In the genomic region with DNA sequence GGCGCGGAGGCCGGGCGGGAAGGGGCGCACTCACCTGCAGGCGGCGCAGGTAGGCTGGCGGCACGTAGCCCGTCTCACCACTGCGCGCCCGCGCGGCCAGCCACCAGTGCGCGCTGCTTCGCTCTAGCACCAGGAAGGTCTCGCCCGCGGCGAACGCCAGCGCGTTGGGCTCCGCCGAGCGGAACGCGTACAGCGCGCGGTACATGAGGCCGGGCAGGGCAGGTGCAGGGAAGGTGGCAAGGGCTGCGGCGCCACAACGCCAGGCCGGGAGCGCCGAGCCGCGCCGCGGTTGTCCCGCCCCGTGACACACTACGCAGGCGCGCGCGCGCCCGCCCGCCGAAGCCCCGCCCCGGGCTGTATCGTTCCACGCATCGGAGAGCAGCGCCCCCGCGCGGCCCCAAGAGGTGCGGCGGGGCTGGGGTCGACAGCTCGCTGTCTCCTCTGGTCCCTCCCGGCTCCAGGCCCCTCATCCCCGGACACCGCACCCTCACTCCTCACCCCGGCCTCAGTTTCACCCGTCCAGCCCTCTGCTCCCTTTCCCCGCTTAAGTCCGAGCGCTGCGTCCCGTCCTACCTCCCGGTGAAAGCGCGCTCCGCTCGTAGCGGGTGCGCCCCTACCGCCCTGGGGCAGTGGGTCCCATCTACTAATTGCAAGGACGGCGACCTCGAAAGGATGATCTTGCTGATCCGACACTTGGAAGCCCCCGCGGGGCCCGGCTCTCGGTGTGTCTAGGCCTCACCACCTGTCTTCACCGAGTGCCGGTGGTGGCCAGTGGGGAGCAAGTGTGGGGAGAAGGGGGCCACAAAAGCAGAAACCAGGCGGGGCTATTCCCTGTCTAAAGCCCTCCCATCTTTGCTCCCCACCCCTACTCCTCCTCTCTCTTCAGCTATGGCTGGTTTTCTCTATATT, we compare ENCODE assay signal across 1 cellular context.
TF ChIP-seq lines count a peak whose summit lies in the region.

Gene NCKIPSD (minus strand): TSS at position 313 of the 909 bp plus-strand sequence. CDS start 108 bp downstream, at position 205.

TF ChIP-seq in HepG2, 621 proteins besides CTCF, POLR2A, EP300 and RAD21 (continued from another document and continues in another):
- TF ChIP-seq, protein P1, sequence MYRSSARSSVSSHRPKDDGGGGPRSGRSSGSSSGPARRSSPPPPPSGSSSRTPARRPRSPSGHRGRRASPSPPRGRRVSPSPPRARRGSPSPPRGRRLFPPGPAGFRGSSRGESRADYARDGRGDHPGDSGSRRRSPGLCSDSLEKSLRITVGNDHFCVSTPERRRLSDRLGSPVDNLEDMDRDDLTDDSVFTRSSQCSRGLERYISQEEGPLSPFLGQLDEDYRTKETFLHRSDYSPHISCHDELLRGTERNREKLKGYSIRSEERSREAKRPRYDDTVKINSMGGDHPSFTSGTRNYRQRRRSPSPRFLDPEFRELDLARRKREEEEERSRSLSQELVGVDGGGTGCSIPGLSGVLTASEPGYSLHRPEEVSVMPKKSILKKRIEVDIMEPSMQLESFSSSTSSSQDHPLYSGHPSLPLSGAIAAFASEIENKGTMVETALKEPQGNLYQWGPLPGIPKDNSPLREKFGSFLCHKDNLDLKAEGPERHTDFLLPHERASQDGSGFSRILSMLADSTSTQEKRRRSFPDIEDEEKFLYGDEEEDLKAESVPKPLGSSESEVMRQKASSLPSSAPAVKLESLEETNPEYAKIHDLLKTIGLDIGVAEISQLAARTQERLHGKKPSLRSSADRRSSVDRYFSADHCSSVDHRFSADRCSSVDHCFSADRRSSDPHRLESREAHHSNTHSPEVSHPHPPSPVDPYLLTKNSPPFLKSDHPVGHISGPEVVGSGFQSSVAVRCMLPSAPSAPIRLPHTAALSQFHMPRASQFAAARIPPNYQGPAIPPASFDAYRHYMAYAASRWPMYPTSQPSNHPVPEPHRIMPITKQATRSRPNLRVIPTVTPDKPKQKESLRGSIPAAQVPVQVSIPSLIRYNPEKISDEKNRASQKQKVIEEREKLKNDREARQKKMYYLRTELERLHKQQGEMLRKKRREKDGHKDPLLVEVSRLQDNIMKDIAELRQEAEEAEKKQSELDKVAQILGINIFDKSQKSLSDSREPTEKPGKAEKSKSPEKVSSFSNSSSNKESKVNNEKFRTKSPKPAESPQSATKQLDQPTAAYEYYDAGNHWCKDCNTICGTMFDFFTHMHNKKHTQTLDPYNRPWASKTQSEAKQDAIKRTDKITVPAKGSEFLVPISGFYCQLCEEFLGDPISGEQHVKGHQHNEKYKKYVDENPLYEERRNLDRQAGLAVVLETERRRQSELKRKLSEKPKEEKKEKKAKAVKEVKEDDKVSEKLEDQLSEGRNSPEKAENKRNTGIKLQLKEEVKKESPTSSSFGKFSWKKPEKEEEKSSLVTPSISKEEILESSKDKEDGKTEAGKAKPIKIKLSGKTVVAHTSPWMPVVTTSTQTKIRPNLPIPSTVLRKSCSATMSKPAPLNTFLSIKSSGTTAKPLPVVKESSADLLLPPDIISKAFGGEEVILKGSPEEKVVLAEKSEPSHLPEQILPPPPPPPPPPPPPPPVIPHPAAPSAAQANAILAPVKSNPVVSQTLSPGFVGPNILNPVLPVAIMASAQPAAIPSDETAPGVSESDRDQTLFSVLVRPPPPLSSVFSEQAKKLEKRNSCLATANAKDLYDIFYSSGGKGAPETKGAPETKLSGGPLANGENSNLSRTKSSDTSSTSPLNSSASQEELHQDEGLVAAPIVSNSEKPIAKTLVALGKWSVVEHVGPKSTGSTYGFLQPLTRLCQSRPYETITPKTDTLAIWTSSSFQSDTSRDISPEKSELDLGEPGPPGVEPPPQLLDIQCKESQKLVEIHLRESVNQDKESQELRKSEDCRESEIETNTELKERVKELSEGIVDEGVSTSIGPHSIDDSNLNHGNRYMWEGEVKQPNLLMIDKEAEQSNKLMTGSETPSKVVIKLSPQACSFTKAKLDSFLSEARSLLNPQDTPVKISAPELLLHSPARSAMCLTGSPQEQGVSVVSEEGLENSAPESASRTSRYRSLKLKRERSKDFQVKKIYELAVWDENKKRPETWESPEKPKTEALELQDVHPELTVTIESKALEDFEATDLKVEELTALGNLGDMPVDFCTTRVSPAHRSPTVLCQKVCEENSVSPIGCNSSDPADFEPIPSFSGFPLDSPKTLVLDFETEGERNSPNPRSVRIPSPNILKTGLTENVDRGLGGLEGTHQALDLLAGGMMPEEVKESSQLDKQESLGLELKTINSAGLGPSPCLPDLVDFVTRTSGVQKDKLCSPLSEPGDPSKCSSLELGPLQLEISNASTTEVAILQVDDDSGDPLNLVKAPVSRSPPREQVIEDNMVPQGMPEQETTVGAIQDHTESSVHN (CRISPR knock-in tag; IDR thresholded peaks at IDR 0.05) = peak; percentile 91
- TF ChIP-seq, protein P2, sequence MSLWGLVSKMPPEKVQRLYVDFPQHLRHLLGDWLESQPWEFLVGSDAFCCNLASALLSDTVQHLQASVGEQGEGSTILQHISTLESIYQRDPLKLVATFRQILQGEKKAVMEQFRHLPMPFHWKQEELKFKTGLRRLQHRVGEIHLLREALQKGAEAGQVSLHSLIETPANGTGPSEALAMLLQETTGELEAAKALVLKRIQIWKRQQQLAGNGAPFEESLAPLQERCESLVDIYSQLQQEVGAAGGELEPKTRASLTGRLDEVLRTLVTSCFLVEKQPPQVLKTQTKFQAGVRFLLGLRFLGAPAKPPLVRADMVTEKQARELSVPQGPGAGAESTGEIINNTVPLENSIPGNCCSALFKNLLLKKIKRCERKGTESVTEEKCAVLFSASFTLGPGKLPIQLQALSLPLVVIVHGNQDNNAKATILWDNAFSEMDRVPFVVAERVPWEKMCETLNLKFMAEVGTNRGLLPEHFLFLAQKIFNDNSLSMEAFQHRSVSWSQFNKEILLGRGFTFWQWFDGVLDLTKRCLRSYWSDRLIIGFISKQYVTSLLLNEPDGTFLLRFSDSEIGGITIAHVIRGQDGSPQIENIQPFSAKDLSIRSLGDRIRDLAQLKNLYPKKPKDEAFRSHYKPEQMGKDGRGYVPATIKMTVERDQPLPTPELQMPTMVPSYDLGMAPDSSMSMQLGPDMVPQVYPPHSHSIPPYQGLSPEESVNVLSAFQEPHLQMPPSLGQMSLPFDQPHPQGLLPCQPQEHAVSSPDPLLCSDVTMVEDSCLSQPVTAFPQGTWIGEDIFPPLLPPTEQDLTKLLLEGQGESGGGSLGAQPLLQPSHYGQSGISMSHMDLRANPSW (CRISPR knock-in tag; IDR thresholded peaks at IDR 0.05; ENCODE audit: borderline replicate concordance) = no peak
- TF ChIP-seq KDM4B (CRISPR knock-in tag; IDR thresholded peaks at IDR 0.05) = no peak
- no peak; the same call in 1 of the 2 replicates for TF ChIP-seq ZNF124 (CRISPR knock-in tag; IDR thresholded peaks at IDR 0.05)
- TF ChIP-seq ZNF143 (CRISPR knock-in tag; IDR thresholded peaks at IDR 0.05) = no peak; the same call in 1 of the 2 replicates
- TF ChIP-seq ZNF879 (CRISPR knock-in tag; IDR thresholded peaks at IDR 0.05) = peak; percentile 76; the same call in 1 of the 2 replicates
- peak; percentile 98 for TF ChIP-seq SAFB2 (CRISPR knock-in tag; IDR thresholded peaks at IDR 0.05; ENCODE audit: borderline replicate concordance, low read depth)
- TF ChIP-seq HOXD1 (CRISPR knock-in tag; IDR thresholded peaks at IDR 0.05) = no peak
- TF ChIP-seq, protein P3, sequence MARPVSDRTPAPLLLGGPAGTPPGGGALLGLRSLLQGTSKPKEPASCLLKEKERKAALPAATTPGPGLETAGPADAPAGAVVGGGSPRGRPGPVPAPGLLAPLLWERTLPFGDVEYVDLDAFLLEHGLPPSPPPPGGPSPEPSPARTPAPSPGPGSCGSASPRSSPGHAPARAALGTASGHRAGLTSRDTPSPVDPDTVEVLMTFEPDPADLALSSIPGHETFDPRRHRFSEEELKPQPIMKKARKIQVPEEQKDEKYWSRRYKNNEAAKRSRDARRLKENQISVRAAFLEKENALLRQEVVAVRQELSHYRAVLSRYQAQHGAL (CRISPR knock-in tag; IDR thresholded peaks at IDR 0.05; ENCODE audit: not compliant biosample characterization) = peak; percentile 75
- no peak; the same call in 1 of the 2 replicates for TF ChIP-seq SIX1 (CRISPR knock-in tag; IDR thresholded peaks at IDR 0.05; ENCODE audit: borderline replicate concordance)
- 0 out of 2 replicates have a peak, but pooled peaks have one; percentile 39 for TF ChIP-seq ARID2 (CRISPR knock-in tag; IDR thresholded peaks at IDR 0.05; ENCODE audit: borderline replicate concordance)
- peak; percentile 79 for TF ChIP-seq ARNTL (CRISPR knock-in tag; IDR thresholded peaks at IDR 0.05)
- peak; percentile 96 for TF ChIP-seq IKZF4 (CRISPR knock-in tag; IDR thresholded peaks at IDR 0.05; ENCODE audit: borderline replicate concordance, low read depth, not compliant biosample characterization)
- peak; percentile 81; the same call in 1 of the 2 replicates for TF ChIP-seq HDAC1 (CRISPR knock-in tag; IDR thresholded peaks at IDR 0.05)
- peak; percentile 94 for TF ChIP-seq THAP8 (CRISPR knock-in tag; IDR thresholded peaks at IDR 0.05; ENCODE audit: borderline replicate concordance)
- no peak for TF ChIP-seq ONECUT2 (CRISPR knock-in tag; IDR thresholded peaks at IDR 0.05)
- no peak for TF ChIP-seq FOXJ3 (CRISPR knock-in tag; IDR thresholded peaks at IDR 0.05; ENCODE audit: borderline replicate concordance)
- peak; percentile 96 for TF ChIP-seq SPEN (CRISPR knock-in tag; IDR thresholded peaks at IDR 0.05; ENCODE audit: low read depth)
- no peak for TF ChIP-seq FOXP4 (CRISPR knock-in tag; IDR thresholded peaks at IDR 0.05)
- TF ChIP-seq ZNF839 (CRISPR knock-in tag; IDR thresholded peaks at IDR 0.05; ENCODE audit: borderline replicate concordance) = no peak
- peak; percentile 73 for TF ChIP-seq HNF1B (CRISPR knock-in tag; IDR thresholded peaks at IDR 0.05)
- TF ChIP-seq SCMH1 (CRISPR knock-in tag; IDR thresholded peaks at IDR 0.05; ENCODE audit: borderline replicate concordance) = no peak
- TF ChIP-seq ZBTB25 (CRISPR knock-in tag; IDR thresholded peaks at IDR 0.05) = no peak
- TF ChIP-seq SRF (IDR thresholded peaks at IDR 0.05; ENCODE audit: low read depth, low read length) = no peak
- no peak for TF ChIP-seq CEBPZ (IDR thresholded peaks at IDR 0.05; ENCODE audit: low read length)
- TF ChIP-seq CREM (IDR thresholded peaks at IDR 0.05) = no peak
- TF ChIP-seq CREM (CRISPR knock-in tag; IDR thresholded peaks at IDR 0.05) = no peak
- TF ChIP-seq ZNF468 (CRISPR knock-in tag; IDR thresholded peaks at IDR 0.05) = no peak
